In the genomic region with DNA sequence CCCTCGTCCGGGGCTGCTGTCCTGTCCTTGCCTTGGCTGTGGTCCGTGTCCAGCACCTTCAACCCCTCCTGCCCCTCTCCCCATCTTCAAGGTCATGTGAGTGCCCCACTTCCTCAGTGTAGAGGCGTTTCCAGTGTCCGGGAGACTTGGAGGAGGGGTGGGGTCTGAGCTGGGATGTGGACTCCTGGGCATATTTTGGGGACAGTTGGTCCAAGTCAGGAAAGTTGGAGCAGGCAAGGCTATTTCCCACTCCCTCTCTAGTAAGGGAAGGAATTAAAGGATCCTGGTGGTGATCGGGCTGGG, we compare ENCODE assay signal across 19 cellular contexts. TPM values are rescaled to one million over a fixed set of nuclear protein-coding genes. Genes with fewer than 3 reads are reported as not detected.
DNase-seq lines count a peak whose midpoint lies in the region; ATAC-seq, FAIRE-seq and TF ChIP-seq lines count a peak whose summit lies in the region.
"Had no signal": no experiment of that assay in that cellular context is flagged by ENCODE, and none has a peak within 500 bp of the region (broad histone marks: within the 10 kb centered on the region; RNA-seq: fewer than 3 reads in every experiment).

No MANE protein-coding gene starts in this region.

- H3K4me1 ChIP-seq in GM12878 (ENCODE audit: control insufficient read depth, insufficient read depth, low read length) (no peaks in the 10 kb centered on the region; the same call in 1 of the 2 replicates), esophagus muscularis mucosa (peaks cover 23 to 52% (median 49%) of the 10 kb centered on the region in 4 donors)
- H3K4me1 ChIP-seq: SJSA1 had no signal

- peak overlapping the region; percentile 34 for H3K4me3 Mint-ChIP-seq in natural killer cell treated with Interleukin-12 subunit alpha and Interleukin-12 subunit beta and Interleukin-15 and Interleukin-18, amount 100 ng/mL, for 72 hours
- H3K4me3 Mint-ChIP-seq in natural killer cell: no peak overlapping the region
- peak overlapping the region; percentile 37 for H3K4me3 Mint-ChIP-seq in mesothelial cell of epicardium
- H3K4me3 Mint-ChIP-seq: activated T-cell treated with anti-CD3 and anti-CD28 coated beads, Interleukin-2, amount 50 U/mL, for 24 hours had no signal

- no peak overlapping the region for H3K9ac ChIP-seq in GM12878 (ENCODE audit: control insufficient read depth, insufficient read depth, low read length)

- no peaks in the 10 kb centered on the region for H3K27me3 Mint-ChIP-seq in natural killer cell treated with Interleukin-12 subunit alpha and Interleukin-12 subunit beta and Interleukin-15 and Interleukin-18, amount 100 ng/mL, for 72 hours
- H3K27me3 Mint-ChIP-seq in natural killer cell (ENCODE audit: low read depth in 2 of 2) (no peaks in the 10 kb centered on the region), mesothelial cell of epicardium (ENCODE audit: low read depth) (no peaks in the 10 kb centered on the region)
- H3K27me3 Mint-ChIP-seq: activated T-cell treated with anti-CD3 and anti-CD28 coated beads, Interleukin-2, amount 50 U/mL, for 24 hours; effector memory CD8-positive, alpha-beta T cell; IgD-negative memory B cell had no signal

- TF ChIP-seq RAD21 in GM12878 (IDR thresholded peaks at IDR 0.05; ENCODE audit: insufficient read depth, low read depth, low read length): no peak

- H3K4me3 ChIP-seq in GM12878 (no peak overlapping the region), esophagus muscularis mucosa (peak overlapping the region in 1 of 4 donors; percentile 8)
- H3K4me3 ChIP-seq: lung, right lobe of liver, SJSA1 had no signal

- no peak overlapping the region for H3K27ac Mint-ChIP-seq in natural killer cell treated with Interleukin-12 subunit alpha and Interleukin-12 subunit beta and Interleukin-15 and Interleukin-18, amount 100 ng/mL, for 72 hours
- peak overlapping the region in 1 of 2 donors; percentile 10 for H3K27ac Mint-ChIP-seq in natural killer cell
- H3K27ac Mint-ChIP-seq in mesothelial cell of epicardium: peak overlapping the region; percentile 25

- no peaks in the 10 kb centered on the region for H4K20me1 ChIP-seq in GM12878 (ENCODE audit: control insufficient read depth, insufficient read depth)

- H3K79me2 ChIP-seq in GM12878 (ENCODE audit: control insufficient read depth, insufficient read depth, low read length): peaks cover 39% of the 10 kb centered on the region

- RAD21 ChIA-PET in GM12878 (lab: Charles Lee; ENCODE audit: unreplicated experiment): no interaction called here

- H3K27ac ChIP-seq in GM12878 (ENCODE audit: control insufficient read depth, insufficient read depth) (no peak overlapping the region), esophagus muscularis mucosa (replicated peaks in 1 of 4) (no peak overlapping the region)
- H3K27ac ChIP-seq: right lobe of liver, SJSA1 had no signal

- H3K9me3 Mint-ChIP-seq in natural killer cell treated with Interleukin-12 subunit alpha and Interleukin-12 subunit beta and Interleukin-15 and Interleukin-18, amount 100 ng/mL, for 72 hours: no peaks in the 10 kb centered on the region
- H3K9me3 Mint-ChIP-seq in natural killer cell (no peaks in the 10 kb centered on the region), mesothelial cell of epicardium (no peaks in the 10 kb centered on the region)
- H3K9me3 Mint-ChIP-seq: activated T-cell treated with anti-CD3 and anti-CD28 coated beads, Interleukin-2, amount 50 U/mL, for 24 hours; effector memory CD8-positive, alpha-beta T cell; IgD-negative memory B cell had no signal

- intact Hi-C loops in natural killer cell (cut with micrococcal nuclease): loop anchor here (5.0 kb wide), 1 partner anchor 74 kb away; no protein-coding TSS in a partner anchor
- intact Hi-C loops in GM12878 (cut with micrococcal nuclease; ENCODE audit: unreplicated experiment): no loop called here
- intact Hi-C loops in esophagus muscularis mucosa (cut with DNase I): no loop called here

- POLR2A ChIA-PET in GM12878 (lab: Charles Lee): no interaction called here

- TF ChIP-seq POLR2A in GM12878 (IDR thresholded peaks at IDR 0.05; ENCODE audit: low read depth, low read length) (no peak), esophagus muscularis mucosa (IDR thresholded peaks at IDR 0.05; ENCODE audit: low read depth) (no peak)

- CTCF ChIA-PET in GM12878 (lab: Yijun Ruan, JAX): no interaction called here

- no TSS peak for BruUV-seq in GM12878 (replicated peaks; lab: Mats Ljungman, UMichigan)

- no peak for DNase-seq in natural killer cell treated with Interleukin-12 subunit alpha and Interleukin-12 subunit beta and Interleukin-15 and Interleukin-18, amount 100 ng/mL, for 72 hours (ENCODE audit: low spot score)
- no peak for DNase-seq in natural killer cell
- DNase-seq in GM12878 (ENCODE audit: low read depth, low spot score): no peak
- no peak for DNase-seq in mesothelial cell of epicardium (ENCODE audit: low spot score in 2 of 2, unreplicated experiment in 2 of 2)
- DNase-seq in esophagus muscularis mucosa (ENCODE audit: extremely low spot score): no peak
- DNase-seq in COLO668 (lab: John Stamatoyannopoulos, UW; ENCODE audit: unreplicated experiment): no peak
- DNase-seq: activated T-cell treated with anti-CD3 and anti-CD28 coated beads, Interleukin-2, amount 50 U/mL, for 24 hours; effector memory CD8-positive, alpha-beta T cell; NCI-H2081; NCI-H524 treated with DMSO at 0.1 percent for 48 hours had no signal

- no peaks in the 10 kb centered on the region for H3K9me3 ChIP-seq in GM12878 (replicated peaks; ENCODE audit: control insufficient read depth, insufficient read depth, low read length)
- H3K9me3 ChIP-seq in esophagus muscularis mucosa: no peaks in the 10 kb centered on the region
- H3K9me3 ChIP-seq: right lobe of liver, SJSA1 had no signal

- no peak for FAIRE-seq in GM12878 (lab: Jason Lieb, UNC)
- FAIRE-seq: frontal cortex, TTC549 had no signal

- SMC1A ChIA-PET in GM12878 (lab: Charles Lee; ENCODE audit: uncharacterized antibody, unreplicated experiment): no interaction called here

- H3K4me1 Mint-ChIP-seq in natural killer cell treated with Interleukin-12 subunit alpha and Interleukin-12 subunit beta and Interleukin-15 and Interleukin-18, amount 100 ng/mL, for 72 hours (ENCODE audit: low read depth in 2 of 2): peaks cover 19 to 23% of the 10 kb centered on the region in 2 donors
- H3K4me1 Mint-ChIP-seq in natural killer cell (peaks cover 13 to 47% of the 10 kb centered on the region in 2 donors), mesothelial cell of epicardium (peaks cover 23% of the 10 kb centered on the region)

- no peak for TF ChIP-seq CTCF in natural killer cell (IDR thresholded peaks at IDR 0.05)
- no peak for TF ChIP-seq CTCF in GM12878 (IDR thresholded peaks at IDR 0.05 in 2 of 3, conservative IDR thresholded peaks at IDR 0.05 in 1 of 3; ENCODE audit: control insufficient read depth in 2 of 3, extremely low read depth in 1 of 3, insufficient read depth in 1 of 3, low read depth in 3 of 3, low read length in 3 of 3)
- no peak for TF ChIP-seq CTCF in mesothelial cell of epicardium (IDR thresholded peaks at IDR 0.05; ENCODE audit: unreplicated experiment)
- TF ChIP-seq CTCF in esophagus muscularis mucosa (IDR thresholded peaks at IDR 0.05): no peak

- no peak overlapping the region for H2AFZ ChIP-seq in GM12878 (ENCODE audit: control insufficient read depth, low read depth, low read length)

- H3K36me3 ChIP-seq in GM12878 (ENCODE audit: control insufficient read depth in 2 of 2, insufficient read depth in 2 of 2, low read length in 1 of 2) (peaks cover 1 to 2% of the 10 kb centered on the region in 2 experiments; a peak in 3 of 4 replicates), esophagus muscularis mucosa (no peaks in the 10 kb centered on the region)
- H3K36me3 ChIP-seq: right lobe of liver had no signal

- H3K36me3 Mint-ChIP-seq in natural killer cell treated with Interleukin-12 subunit alpha and Interleukin-12 subunit beta and Interleukin-15 and Interleukin-18, amount 100 ng/mL, for 72 hours: no peaks in the 10 kb centered on the region
- H3K36me3 Mint-ChIP-seq in natural killer cell (no peaks in the 10 kb centered on the region), mesothelial cell of epicardium (peaks cover 24% of the 10 kb centered on the region)

- 97% methylated on average over 6 of the region's 6 CpGs for WGBS in GM12878 (ENCODE audit: insufficient coverage, insufficient replicate concordance, low lambda C conversion rate, missing lambda C conversion rate)
- WGBS in esophagus muscularis mucosa: 86% methylated on average over 6 of the region's 6 CpGs

- peak overlapping the region; percentile 55 for H3K4me2 ChIP-seq in GM12878 (ENCODE audit: control insufficient read depth, insufficient read depth)

- no peak for ATAC-seq in natural killer cell treated with Interleukin-12 subunit alpha and Interleukin-12 subunit beta and Interleukin-15 and Interleukin-18, amount 100 ng/mL, for 72 hours
- no peak for ATAC-seq in natural killer cell
- no peak for ATAC-seq in GM12878
- ATAC-seq in GM18861 (IDR thresholded peaks at IDR 0.05; ENCODE audit: unreplicated experiment): no peak
- ATAC-seq in HG03045 (IDR thresholded peaks at IDR 0.05; ENCODE audit: unreplicated experiment): no peak
- ATAC-seq: effector memory CD8-positive, alpha-beta T cell; right lobe of liver had no signal

- in situ Hi-C loops in GM12878 (cut with MboI): no loop called here

- TF ChIP-seq EP300 in GM12878 (IDR thresholded peaks at IDR 0.05; ENCODE audit: borderline replicate concordance in 1 of 2, control insufficient read depth in 1 of 2, low read depth in 2 of 2, low read length in 2 of 2) (no peak), esophagus muscularis mucosa (IDR thresholded peaks at IDR 0.05) (no peak)

- H3K27me3 ChIP-seq in GM12878 (replicated peaks in 1 of 2; ENCODE audit: control insufficient read depth in 2 of 2, insufficient read depth in 2 of 2, low read length in 1 of 2) (no peaks in the 10 kb centered on the region), esophagus muscularis mucosa (no peaks in the 10 kb centered on the region)
- H3K27me3 ChIP-seq: right lobe of liver, SJSA1 had no signal

RNA-seq across cellular contexts. Expression of gene PCGF3, which starts 3.0 kb away (rescaled TPM):
- total RNA-seq in natural killer cell treated with Interleukin-12 subunit alpha and Interleukin-12 subunit beta and Interleukin-15 and Interleukin-18, amount 100 ng/mL, for 72 hours: 10 to 100 TPM; 50.6 to 54.3 TPM
- total RNA-seq in natural killer cell: 100 to 1,000 TPM in 1 of 3 donors, 10 to 100 TPM in 2; 71.2 to 101 (median 97.2) TPM
- 137 and 138 TPM in 2 replicates for total RNA-seq in GM12878 (2013; cell fraction: nucleolus; rRNA removed)
- total RNA-seq in GM12878 (2014; rRNA removed): 21.1 and 21.7 TPM in 2 replicates
- 15.0 and 15.4 TPM in 2 replicates for total RNA-seq in GM12878 (2014; rRNA removed; fragmentation: Illumina TruSeq; extraction: Trizol)
- total RNA-seq in GM12878 (2021): 35.4 and 35.8 TPM in 2 replicates
- 19.4 TPM for polyA plus RNA-seq in GM12878 (2011; ENCODE audit: low read depth)
- polyA plus RNA-seq in GM12878 (2011; rRNA removed): 43.8 and 45.9 TPM in 2 replicates
- polyA plus RNA-seq in GM12878 (2011; cell fraction: cytosol; rRNA removed): 43.1 and 49.1 TPM in 2 replicates
- polyA plus RNA-seq in GM12878 (2011; cell fraction: nucleus; rRNA removed): 236 and 252 TPM in 2 replicates
- 22.8 and 29.1 TPM in 2 replicates for polyA plus RNA-seq in GM12878 (2012)
- polyA plus RNA-seq in GM12878 (2014; fragmentation: Illumina TruSeq; extraction: Trizol): 11.9 and 15.6 TPM in 2 replicates
- polyA plus RNA-seq in GM12878 (2014; fragmentation: Nextera tagmentation; extraction: Ambion mirVana): 1 to 10 TPM; 2.2 to 4.5 TPM
- 33.2 and 40.5 TPM in 2 replicates for polyA plus RNA-seq in GM12878 (2014; rRNA removed)
- polyA plus RNA-seq in GM12878 (2016; fragmentation: Nextera tagmentation; extraction: Ambion mirVana): 10 to 100 TPM; 14.3 to 16.2 TPM
- polyA minus RNA-seq in GM12878 (2011; rRNA and poly(A)+ RNA removed): 54.2 and 58.7 TPM in 2 replicates
- 22.6 and 24.6 TPM in 2 replicates for polyA minus RNA-seq in GM12878 (2011; cell fraction: cytosol; rRNA and poly(A)+ RNA removed)
- polyA minus RNA-seq in GM12878 (2011; cell fraction: nucleus; rRNA and poly(A)+ RNA removed): 60.6 and 74.2 TPM in 2 replicates
- 88.1 to 93.4 TPM (median 90.9 TPM) in 3 replicates for total RNA-seq in mesothelial cell of epicardium
- 10 to 100 TPM; 31.7 to 35.3 (median 34.7) TPM for total RNA-seq in esophagus muscularis mucosa

RNA-seq across cellular contexts. Expression of gene SLC49A3, which starts 19.6 kb away (rescaled TPM):
- 10 to 100 TPM; 10.5 to 15.9 TPM for total RNA-seq in natural killer cell treated with Interleukin-12 subunit alpha and Interleukin-12 subunit beta and Interleukin-15 and Interleukin-18, amount 100 ng/mL, for 72 hours
- total RNA-seq in natural killer cell (10 to 100 TPM; 10.0 to 14.9 (median 10.4) TPM), GM12878 (2014; rRNA removed) (0.17 and 0.22 TPM in 2 replicates), GM12878 (2014; rRNA removed; fragmentation: Illumina TruSeq; extraction: Trizol) (not detected in 2 replicates), GM12878 (2021) (0.74 and 0.85 TPM in 2 replicates), mesothelial cell of epicardium (10.5 to 13.4 TPM (median 11.6 TPM) in 3 replicates), esophagus muscularis mucosa (1 to 10 TPM; 5.5 to 9.4 (median 7.6) TPM)
- not detected in 2 replicates for total RNA-seq in GM12878 (2013; cell fraction: nucleolus; rRNA removed)
- not detected for polyA plus RNA-seq in GM12878 (2011; ENCODE audit: low read depth)
- polyA plus RNA-seq in GM12878 (2011; rRNA removed) (not detected in 2 replicates), GM12878 (2014; fragmentation: Illumina TruSeq; extraction: Trizol) (0.09 TPM in 1 of 2 replicates, not detected in the other), GM12878 (2014; fragmentation: Nextera tagmentation; extraction: Ambion mirVana) (not detected), GM12878 (2014; rRNA removed) (0.09 and 0.24 TPM in 2 replicates), GM12878 (2016; fragmentation: Nextera tagmentation; extraction: Ambion mirVana) (under 1 TPM; 0.14 to 0.19 TPM)
- polyA plus RNA-seq in GM12878 (2011; cell fraction: cytosol; rRNA removed): not detected in 2 replicates
- not detected in 2 replicates for polyA plus RNA-seq in GM12878 (2011; cell fraction: nucleus; rRNA removed)
- 0.60 and 0.62 TPM in 2 replicates for polyA plus RNA-seq in GM12878 (2012)
- polyA minus RNA-seq in GM12878 (2011; rRNA and poly(A)+ RNA removed): not detected in 2 replicates
- not detected in 2 replicates for polyA minus RNA-seq in GM12878 (2011; cell fraction: cytosol; rRNA and poly(A)+ RNA removed)
- not detected in 2 replicates for polyA minus RNA-seq in GM12878 (2011; cell fraction: nucleus; rRNA and poly(A)+ RNA removed)
- total RNA-seq: OCI-LY7, SJSA1 had no signal

RNA-seq across cellular contexts. Expression of gene MYL5, which starts 34.2 kb away (rescaled TPM):
- 10 to 100 TPM; 13.5 to 24.6 TPM for total RNA-seq in natural killer cell treated with Interleukin-12 subunit alpha and Interleukin-12 subunit beta and Interleukin-15 and Interleukin-18, amount 100 ng/mL, for 72 hours
- total RNA-seq in natural killer cell (10 to 100 TPM; 23.4 to 39.5 (median 30.1) TPM), GM12878 (2014; rRNA removed) (7.5 and 10.8 TPM in 2 replicates), GM12878 (2014; rRNA removed; fragmentation: Illumina TruSeq; extraction: Trizol) (5.9 and 7.0 TPM in 2 replicates), GM12878 (2021) (12.0 and 13.8 TPM in 2 replicates), mesothelial cell of epicardium (25.0 to 32.1 TPM (median 32.0 TPM) in 3 replicates), esophagus muscularis mucosa (1 to 10 TPM; 7.9 to 9.9 (median 9.6) TPM)
- total RNA-seq in GM12878 (2013; cell fraction: nucleolus; rRNA removed): 31.7 and 32.8 TPM in 2 replicates
- polyA plus RNA-seq in GM12878 (2011; ENCODE audit: low read depth): 15.5 TPM
- polyA plus RNA-seq in GM12878 (2011; rRNA removed) (8.2 and 13.6 TPM in 2 replicates), GM12878 (2014; fragmentation: Illumina TruSeq; extraction: Trizol) (3.3 and 6.1 TPM in 2 replicates), GM12878 (2014; fragmentation: Nextera tagmentation; extraction: Ambion mirVana) (1 to 10 TPM; 1.2 to 3.9 TPM), GM12878 (2014; rRNA removed) (8.7 and 11.9 TPM in 2 replicates), GM12878 (2016; fragmentation: Nextera tagmentation; extraction: Ambion mirVana) (1 to 10 TPM; 6.6 to 7.8 TPM)
- 11.3 and 13.3 TPM in 2 replicates for polyA plus RNA-seq in GM12878 (2011; cell fraction: cytosol; rRNA removed)
- polyA plus RNA-seq in GM12878 (2011; cell fraction: nucleus; rRNA removed): 42.0 and 46.7 TPM in 2 replicates
- polyA plus RNA-seq in GM12878 (2012): 22.6 and 23.9 TPM in 2 replicates
- 5.0 and 11.4 TPM in 2 replicates for polyA minus RNA-seq in GM12878 (2011; rRNA and poly(A)+ RNA removed)
- polyA minus RNA-seq in GM12878 (2011; cell fraction: cytosol; rRNA and poly(A)+ RNA removed): 3.4 and 5.7 TPM in 2 replicates
- 16.8 and 27.2 TPM in 2 replicates for polyA minus RNA-seq in GM12878 (2011; cell fraction: nucleus; rRNA and poly(A)+ RNA removed)

RNA-seq across cellular contexts. Expression of gene ATP5ME, which starts 34.5 kb away (rescaled TPM):
- total RNA-seq in natural killer cell treated with Interleukin-12 subunit alpha and Interleukin-12 subunit beta and Interleukin-15 and Interleukin-18, amount 100 ng/mL, for 72 hours: 100 to 1,000 TPM; 187 to 224 TPM
- 100 to 1,000 TPM; 114 to 140 (median 136) TPM for total RNA-seq in natural killer cell
- total RNA-seq in GM12878 (2013; cell fraction: nucleolus; rRNA removed): 11.1 and 11.3 TPM in 2 replicates
- total RNA-seq in GM12878 (2014; rRNA removed): 406 and 453 TPM in 2 replicates
- 565 and 627 TPM in 2 replicates for total RNA-seq in GM12878 (2014; rRNA removed; fragmentation: Illumina TruSeq; extraction: Trizol)
- 279 and 323 TPM in 2 replicates for total RNA-seq in GM12878 (2021)
- polyA plus RNA-seq in GM12878 (2011; ENCODE audit: low read depth): 98.1 TPM
- 350 and 373 TPM in 2 replicates for polyA plus RNA-seq in GM12878 (2011; rRNA removed)
- polyA plus RNA-seq in GM12878 (2011; cell fraction: cytosol; rRNA removed): 609 and 754 TPM in 2 replicates
- 195 and 199 TPM in 2 replicates for polyA plus RNA-seq in GM12878 (2011; cell fraction: nucleus; rRNA removed)
- 765 and 1,112 TPM in 2 replicates for polyA plus RNA-seq in GM12878 (2012)
- 77.3 and 359 TPM in 2 replicates for polyA plus RNA-seq in GM12878 (2014; fragmentation: Illumina TruSeq; extraction: Trizol)
- 1,000 to 10,000 TPM; 1,956 to 2,374 TPM for polyA plus RNA-seq in GM12878 (2014; fragmentation: Nextera tagmentation; extraction: Ambion mirVana)
- polyA plus RNA-seq in GM12878 (2014; rRNA removed): 388 and 500 TPM in 2 replicates
- polyA plus RNA-seq in GM12878 (2016; fragmentation: Nextera tagmentation; extraction: Ambion mirVana): 1,000 to 10,000 TPM in 1 of 2 experiments, 100 to 1,000 TPM in 1; 997 to 1,034 TPM
- polyA minus RNA-seq in GM12878 (2011; rRNA and poly(A)+ RNA removed): 105 and 133 TPM in 2 replicates
- polyA minus RNA-seq in GM12878 (2011; cell fraction: cytosol; rRNA and poly(A)+ RNA removed): 46.8 and 58.4 TPM in 2 replicates
- 24.5 and 32.9 TPM in 2 replicates for polyA minus RNA-seq in GM12878 (2011; cell fraction: nucleus; rRNA and poly(A)+ RNA removed)
- total RNA-seq in mesothelial cell of epicardium: 194 to 212 TPM (median 197 TPM) in 3 replicates
- total RNA-seq in esophagus muscularis mucosa: 100 to 1,000 TPM; 111 to 224 (median 154) TPM
